ENCODE assay signal across 12 cellular contexts in the genomic region with DNA sequence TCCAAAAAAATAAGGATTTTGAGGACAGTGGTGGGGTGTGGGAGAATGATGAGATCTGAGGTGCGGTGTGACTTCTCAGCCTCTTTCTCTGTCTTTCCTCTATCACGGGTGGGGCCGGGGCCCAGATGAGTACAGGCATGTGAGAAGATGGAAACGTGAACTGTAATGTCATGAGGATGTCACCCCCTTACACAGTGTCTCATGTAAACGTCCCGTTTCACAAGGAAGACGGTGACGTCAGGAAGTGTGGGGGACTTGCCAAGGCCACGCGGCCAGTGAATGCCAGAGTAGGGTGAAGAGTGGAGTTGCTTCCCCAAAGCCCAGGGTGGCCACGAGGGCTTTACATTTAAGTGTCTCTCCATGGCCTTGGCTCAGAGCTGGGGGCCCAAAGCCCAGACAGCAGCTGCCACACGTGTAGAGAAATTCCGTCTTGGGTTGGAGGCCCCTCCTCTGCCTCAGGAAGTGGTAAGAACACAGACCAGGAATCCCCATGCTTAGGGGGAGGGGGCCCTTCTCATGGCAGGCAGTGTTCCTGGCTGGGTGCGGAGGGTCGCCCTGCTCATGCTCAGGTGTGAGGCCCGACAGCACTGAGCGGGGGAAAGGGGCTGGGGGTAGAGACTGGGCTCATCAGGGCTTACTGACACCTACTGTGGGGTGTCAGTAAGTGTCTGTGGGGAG.
DNase-seq lines count a peak whose midpoint lies in the region; ATAC-seq and TF ChIP-seq lines count a peak whose summit lies in the region.
"Had no signal": no experiment of that assay in that cellular context is flagged by ENCODE, and none has a peak within 500 bp of the region (broad histone marks: within the 10 kb centered on the region; RNA-seq: fewer than 3 reads in every experiment).

No MANE protein-coding gene starts in this region.

- peaks cover 21% of the 10 kb centered on the region for H3K4me1 Mint-ChIP-seq in activated T-cell treated with anti-CD3 and anti-CD28 coated beads, Interleukin-2, amount 50 U/mL, for 72 hours (ENCODE audit: low read depth)
- H3K4me1 Mint-ChIP-seq in type B pancreatic cell (ENCODE audit: unreplicated experiment) = peaks cover 9% of the 10 kb centered on the region

- H3K27ac Mint-ChIP-seq in activated T-cell treated with anti-CD3 and anti-CD28 coated beads, Interleukin-2, amount 50 U/mL, for 72 hours = peak overlapping the region; percentile 48
- no peak overlapping the region for H3K27ac Mint-ChIP-seq in type B pancreatic cell

- peaks cover 0 to 1% of the 10 kb centered on the region in 2 donors for H3K9me3 Mint-ChIP-seq in activated T-cell treated with anti-CD3 and anti-CD28 coated beads, Interleukin-2, amount 50 U/mL, for 72 hours
- H3K9me3 Mint-ChIP-seq in type B pancreatic cell = no peaks in the 10 kb centered on the region

- H3K4me3 Mint-ChIP-seq in activated T-cell treated with anti-CD3 and anti-CD28 coated beads, Interleukin-2, amount 50 U/mL, for 72 hours = peak overlapping the region; percentile 19 to 50
- H3K4me3 Mint-ChIP-seq in type B pancreatic cell = no peak overlapping the region

- H3K36me3 Mint-ChIP-seq in activated T-cell treated with anti-CD3 and anti-CD28 coated beads, Interleukin-2, amount 50 U/mL, for 72 hours (ENCODE audit: insufficient read depth in 2 of 2) = peaks cover 2% of the 10 kb centered on the region in 2 donors
- H3K36me3 Mint-ChIP-seq in type B pancreatic cell = peaks cover 4% of the 10 kb centered on the region

- H3K4me3 ChIP-seq in mucosa of descending colon = no peak overlapping the region
- H3K4me3 ChIP-seq: heart right ventricle had no signal

- peaks cover 4% of the 10 kb centered on the region for H3K27me3 Mint-ChIP-seq in activated T-cell treated with anti-CD3 and anti-CD28 coated beads, Interleukin-2, amount 50 U/mL, for 72 hours (ENCODE audit: low read depth)
- peaks cover 2% of the 10 kb centered on the region for H3K27me3 Mint-ChIP-seq in type B pancreatic cell

- H3K4me1 ChIP-seq in mucosa of descending colon (ENCODE audit: low read depth) = no peaks in the 10 kb centered on the region

- peak; percentile 64 for DNase-seq in activated effector memory CD4-positive, alpha-beta T cell treated with anti-CD3 and anti-CD28 coated beads, Interleukin-2, amount 50 U/mL, for 16 hours
- no peak for DNase-seq in activated effector memory CD4-positive, alpha-beta T cell treated with Interleukin-2 at 50 U/mL for 16 hours
- DNase-seq in activated T-cell treated with anti-CD3 and anti-CD28 coated beads, Interleukin-2, amount 50 U/mL, for 72 hours = peak; percentile 21 to 31
- DNase-seq in mucosa of descending colon (no peak), type B pancreatic cell (ENCODE audit: extremely low spot score, unreplicated experiment) (peak; percentile 54), SK-N-DZ (ENCODE audit: low spot score) (no peak), mucosa of gallbladder (ENCODE audit: low spot score) (no peak)
- DNase-seq: GDM1, heart right ventricle, NCI-H1092, SW 1271 had no signal

- intact Hi-C loops in mucosa of descending colon (cut with DNase I, micrococcal nuclease) = no loop called here

- no peaks in the 10 kb centered on the region for H3K9me3 ChIP-seq in mucosa of descending colon
- H3K9me3 ChIP-seq: heart right ventricle had no signal

- peak; percentile 59 to 81 for ATAC-seq in activated T-cell treated with anti-CD3 and anti-CD28 coated beads, Interleukin-2, amount 50 U/mL, for 72 hours (replicated peaks in 1 of 2)
- ATAC-seq in mucosa of descending colon (peak; percentile 7), HG02642 (IDR thresholded peaks at IDR 0.05; ENCODE audit: poor library complexity, unreplicated experiment) (no peak)

- TF ChIP-seq CTCF in mucosa of descending colon (IDR thresholded peaks at IDR 0.05) (no peak), type B pancreatic cell (conservative IDR thresholded peaks at IDR 0.05) (no peak)

- no peaks in the 10 kb centered on the region for H3K36me3 ChIP-seq in mucosa of descending colon (ENCODE audit: low read depth)
- H3K36me3 ChIP-seq: heart right ventricle had no signal

Comparison
In these comparisons a context has a peak if more than half of its experiments do, and no peak if none do; other contexts are left out.
1. DNase-seq: peak in activated effector memory CD4-positive, alpha-beta T cell treated with anti-CD3 and anti-CD28 coated beads, Interleukin-2, amount 50 U/mL, for 16 hours (single experiment), activated T-cell treated with anti-CD3 and anti-CD28 coated beads, Interleukin-2, amount 50 U/mL, for 72 hours (2 of 2) and type B pancreatic cell (single experiment); none in activated effector memory CD4-positive, alpha-beta T cell treated with Interleukin-2 at 50 U/mL for 16 hours (single experiment), mucosa of descending colon (0 of 3), SK-N-DZ (single experiment) and mucosa of gallbladder (single experiment).